Comparison of ENCODE assay signal across 8 cellular contexts in genomic region chr19:49486710-49487276, GRCh38. TPM values are rescaled to one million over a fixed set of nuclear protein-coding genes. Genes with fewer than 3 reads are reported as not detected.
DNase-seq lines count a peak whose midpoint lies in the region; TF ChIP-seq lines count a peak whose summit lies in the region.

No MANE protein-coding gene starts in this region.

- H3K4me3 Mint-ChIP-seq in activated naive CD4-positive, alpha-beta T cell treated with anti-CD3 and anti-CD28 coated beads for 36 hours: peak overlapping the region; percentile 99
- peak overlapping the region; percentile 98 for H3K4me3 Mint-ChIP-seq in type B pancreatic cell

- H2BK5ac ChIP-seq in mesenchymal stem cell (ENCODE audit: low read depth, low read length, poor library complexity, severe bottlenecking): no peak overlapping the region

- H3K27me3 ChIP-seq in ascending aorta (no peaks in the 10 kb centered on the region), mesenchymal stem cell (ENCODE audit: control insufficient read depth in 1 of 2, insufficient read depth in 1 of 2, low read length in 2 of 2) (no peaks in the 10 kb centered on the region)

- H3K9ac ChIP-seq in mesenchymal stem cell (ENCODE audit: low read length): peak overlapping the region; percentile 64

- DNase-seq in activated naive CD4-positive, alpha-beta T cell treated with anti-CD3 and anti-CD28 coated beads for 36 hours: no peak
- DNase-seq in activated naive CD4-positive, alpha-beta T cell treated with Interleukin-2 at 50 U/mL for 16 hours: no peak
- no peak for DNase-seq in ascending aorta (ENCODE audit: low spot score in 2 of 2)
- DNase-seq in mesenchymal stem cell: no peak
- DNase-seq in type B pancreatic cell (ENCODE audit: extremely low spot score, unreplicated experiment): no peak
- no peak for DNase-seq in ecto neural progenitor cell (ENCODE audit: low spot score)
- DNase-seq in COLO668 (lab: John Stamatoyannopoulos, UW; ENCODE audit: unreplicated experiment): no peak
- DNase-seq in NCI-H2227 treated with DMSO at 0.1 percent for 48 hours (lab: John Stamatoyannopoulos, UW): no peak

- no peaks in the 10 kb centered on the region for H3K9me3 ChIP-seq in ascending aorta
- no peaks in the 10 kb centered on the region for H3K9me3 ChIP-seq in mesenchymal stem cell (ENCODE audit: control insufficient read depth, low read length)

- peak overlapping the region; percentile 98 for H2BK15ac ChIP-seq in mesenchymal stem cell (ENCODE audit: low read depth, poor library complexity, severe bottlenecking)

- H3K79me1 ChIP-seq in mesenchymal stem cell (replicated peaks; ENCODE audit: low read length, poor library complexity, severe bottlenecking): peaks cover 3% of the 10 kb centered on the region

- peak overlapping the region; percentile 54 for H2BK120ac ChIP-seq in mesenchymal stem cell (ENCODE audit: low read depth, low read length)

- H3K14ac ChIP-seq in mesenchymal stem cell (ENCODE audit: low read length in 2 of 2): no peak overlapping the region

- H2BK12ac ChIP-seq in mesenchymal stem cell (ENCODE audit: low read length in 2 of 2): no peak overlapping the region

- peak overlapping the region in 1 of 2 experiments; percentile 44 for H3K4ac ChIP-seq in mesenchymal stem cell (ENCODE audit: low read depth in 1 of 2, low read length in 2 of 2)

- peak overlapping the region; percentile 100 for H4K8ac ChIP-seq in mesenchymal stem cell (ENCODE audit: low read length)

- H4K91ac ChIP-seq in mesenchymal stem cell (ENCODE audit: low read length): peak overlapping the region; percentile 90

- peaks cover 21 to 29% of the 10 kb centered on the region in 2 donors for H3K36me3 ChIP-seq in ascending aorta
- peaks cover 32 to 44% of the 10 kb centered on the region in 2 experiments for H3K36me3 ChIP-seq in mesenchymal stem cell (ENCODE audit: control insufficient read depth in 1 of 2, insufficient read depth in 2 of 2, low read depth in 1 of 2, low read length in 2 of 2)

- H3K4me1 ChIP-seq in ascending aorta (peaks cover 10 to 20% of the 10 kb centered on the region in 2 donors), mesenchymal stem cell (ENCODE audit: control insufficient read depth, insufficient read depth, low read depth, low read length) (peaks cover 24% of the 10 kb centered on the region)

- peaks cover 28% of the 10 kb centered on the region for H3K4me1 Mint-ChIP-seq in activated naive CD4-positive, alpha-beta T cell treated with anti-CD3 and anti-CD28 coated beads for 36 hours (ENCODE audit: low read depth)
- H3K4me1 Mint-ChIP-seq in type B pancreatic cell (ENCODE audit: unreplicated experiment): peaks cover 11% of the 10 kb centered on the region

- H3K27me3 Mint-ChIP-seq in activated naive CD4-positive, alpha-beta T cell treated with anti-CD3 and anti-CD28 coated beads for 36 hours (ENCODE audit: low read depth): no peaks in the 10 kb centered on the region
- H3K27me3 Mint-ChIP-seq in type B pancreatic cell: peaks cover 3% of the 10 kb centered on the region

- H2AK5ac ChIP-seq in mesenchymal stem cell (ENCODE audit: low read length, severe bottlenecking): peak overlapping the region; percentile 2

- H2AFZ ChIP-seq in mesenchymal stem cell (ENCODE audit: low read depth, low read length): peak overlapping the region; percentile 48

- peak overlapping the region; percentile 95 for H3K27ac Mint-ChIP-seq in activated naive CD4-positive, alpha-beta T cell treated with anti-CD3 and anti-CD28 coated beads for 36 hours
- H3K27ac Mint-ChIP-seq in type B pancreatic cell: peak overlapping the region; percentile 92

- intact Hi-C loops in activated naive CD4-positive, alpha-beta T cell treated with anti-CD3 and anti-CD28 coated beads for 36 hours (cut with micrococcal nuclease): loop anchor here (1.0 to 2.0 kb wide), 4 partner anchors 10 to 154 kb away; partner anchors contain the start of genes ALDH16A1, RPS11 and RRAS
- intact Hi-C loops in ascending aorta (cut with DNase I): loop anchor here (1.0 kb wide), 3 partner anchors 10 to 280 kb away; partner anchors contain the start of genes ALDH16A1 and RPS11

- peak overlapping the region; percentile 20 to 53 for H3K4me3 ChIP-seq in ascending aorta
- no peak overlapping the region for H3K4me3 ChIP-seq in mesenchymal stem cell (ENCODE audit: insufficient read depth in 1 of 2, low read depth in 1 of 2, low read length in 2 of 2)

- peak overlapping the region; percentile 66 to 92 for H3K18ac ChIP-seq in mesenchymal stem cell (ENCODE audit: low read depth in 1 of 2, low read length in 2 of 2)

- no peaks in the 10 kb centered on the region for H3K9me3 Mint-ChIP-seq in activated naive CD4-positive, alpha-beta T cell treated with anti-CD3 and anti-CD28 coated beads for 36 hours
- H3K9me3 Mint-ChIP-seq in type B pancreatic cell: no peaks in the 10 kb centered on the region

- no peak overlapping the region for H3K23ac ChIP-seq in mesenchymal stem cell (ENCODE audit: low read length in 2 of 2)

- WGBS in mesenchymal stem cell: 57% methylated on average over 17 of the region's 23 CpGs

- peaks cover 46% of the 10 kb centered on the region for H3K36me3 Mint-ChIP-seq in activated naive CD4-positive, alpha-beta T cell treated with anti-CD3 and anti-CD28 coated beads for 36 hours (ENCODE audit: low read depth)
- H3K36me3 Mint-ChIP-seq in type B pancreatic cell: peaks cover 30% of the 10 kb centered on the region

- H3K27ac ChIP-seq in ascending aorta: peak overlapping the region; percentile 56 to 73
- no peak overlapping the region for H3K27ac ChIP-seq in mesenchymal stem cell (ENCODE audit: low read length, poor library complexity, severe bottlenecking)

- peak overlapping the region; percentile 3 for H3K4me2 ChIP-seq in mesenchymal stem cell (ENCODE audit: low read length, poor library complexity, severe bottlenecking)

- TF ChIP-seq CTCF in ascending aorta (IDR thresholded peaks at IDR 0.05) (no peak), type B pancreatic cell (conservative IDR thresholded peaks at IDR 0.05) (peak; percentile 61)

- CTCF ChIA-PET in activated naive CD4-positive, alpha-beta T cell treated with anti-CD3 and anti-CD28 coated beads for 36 hours (lab: Charles Lee): no interaction called here

RNA-seq across cellular contexts. Expression of gene RPL13A, which starts 0.6 kb away (rescaled TPM):
- 1,000 to 10,000 TPM; 4,441 to 4,607 TPM for total RNA-seq in activated naive CD4-positive, alpha-beta T cell treated with anti-CD3 and anti-CD28 coated beads for 36 hours
- total RNA-seq in ascending aorta: 2,737 TPM
- 4,918 TPM for polyA plus RNA-seq in mesenchymal stem cell (2013, experiment 1 of 2)
- polyA plus RNA-seq in mesenchymal stem cell (2013, experiment 2 of 2): 4,876 TPM
- 3,274 and 3,593 TPM in 2 replicates for total RNA-seq in type B pancreatic cell (ENCODE audit: low replicate concordance)

RNA-seq across cellular contexts. Expression of gene RPS11, which starts 9.4 kb away (rescaled TPM):
- total RNA-seq in activated naive CD4-positive, alpha-beta T cell treated with anti-CD3 and anti-CD28 coated beads for 36 hours: 1,000 to 10,000 TPM; 3,906 to 3,945 TPM
- 3,554 TPM for total RNA-seq in ascending aorta
- 3,021 TPM for polyA plus RNA-seq in mesenchymal stem cell (2013, experiment 1 of 2)
- polyA plus RNA-seq in mesenchymal stem cell (2013, experiment 2 of 2): 2,952 TPM
- total RNA-seq in type B pancreatic cell (ENCODE audit: low replicate concordance): 2,401 and 2,461 TPM in 2 replicates

RNA-seq across cellular contexts. Expression of gene FLT3LG, which starts 12.8 kb away (rescaled TPM):
- total RNA-seq in activated naive CD4-positive, alpha-beta T cell treated with anti-CD3 and anti-CD28 coated beads for 36 hours: 10 to 100 TPM; 23.9 to 28.4 TPM
- 37.3 TPM for total RNA-seq in ascending aorta
- 11.9 TPM for polyA plus RNA-seq in mesenchymal stem cell (2013, experiment 1 of 2)
- 12.5 TPM for polyA plus RNA-seq in mesenchymal stem cell (2013, experiment 2 of 2)
- total RNA-seq in type B pancreatic cell (ENCODE audit: low replicate concordance): 1.9 and 2.0 TPM in 2 replicates

RNA-seq across cellular contexts. Expression of gene FCGRT, which starts 25.7 kb away (rescaled TPM):
- total RNA-seq in activated naive CD4-positive, alpha-beta T cell treated with anti-CD3 and anti-CD28 coated beads for 36 hours: 10 to 100 TPM; 15.7 to 17.1 TPM
- 264 TPM for total RNA-seq in ascending aorta
- polyA plus RNA-seq in mesenchymal stem cell (2013, experiment 1 of 2): 183 TPM
- 203 TPM for polyA plus RNA-seq in mesenchymal stem cell (2013, experiment 2 of 2)
- 102 and 106 TPM in 2 replicates for total RNA-seq in type B pancreatic cell (ENCODE audit: low replicate concordance)

RNA-seq across cellular contexts. Expression of gene ALDH16A1, which starts 33.8 kb away (rescaled TPM):
- total RNA-seq in activated naive CD4-positive, alpha-beta T cell treated with anti-CD3 and anti-CD28 coated beads for 36 hours: 10 to 100 TPM; 43.4 to 46.8 TPM
- total RNA-seq in ascending aorta: 27.9 TPM
- polyA plus RNA-seq in mesenchymal stem cell (2013, experiment 1 of 2): 7.6 TPM
- 6.8 TPM for polyA plus RNA-seq in mesenchymal stem cell (2013, experiment 2 of 2)
- 22.7 and 33.7 TPM in 2 replicates for total RNA-seq in type B pancreatic cell (ENCODE audit: low replicate concordance)

Comparison
In these comparisons a context has a peak if more than half of its experiments do, and no peak if none do; other contexts are left out.
1. H3K4me3 ChIP-seq: peak in ascending aorta (2 of 2); none in mesenchymal stem cell (0 of 2).